24 cellular contexts compared by ENCODE assay signal in genomic region chr6:167952512-167952859, GRCh38. TPM values are rescaled to one million over a fixed set of nuclear protein-coding genes. Genes with fewer than 3 reads are reported as not detected.
"Had no signal": no experiment of that assay in that cellular context is flagged by ENCODE, and none has a peak within 500 bp of the region (broad histone marks: within the 10 kb centered on the region; RNA-seq: fewer than 3 reads in every experiment).

No MANE protein-coding gene starts in this region.

- H3K4me3 Mint-ChIP-seq: activated CD4-positive, alpha-beta T cell treated with anti-CD3 and anti-CD28 coated beads, Interleukin-2, amount 10 ng/mL, durations not matched to agents 7 days and 5 days; activated CD8-positive, alpha-beta T cell treated with anti-CD3 and anti-CD28 coated beads, Interleukin-2, amount 10 ng/mL, durations not matched to agents 7 days and 5 days; activated naive CD4-positive, alpha-beta T cell treated with anti-CD3 and anti-CD28 coated beads for 36 hours; activated T-cell treated with anti-CD3 and anti-CD28 coated beads, Interleukin-2, amount 50 U/mL, for 24 hours; stimulated activated naive CD8-positive, alpha-beta T cell treated with anti-CD3 and anti-CD28 coated beads, Interleukin-15, Interleukin-2, amounts not matched to agents 100 ng/mL and 50 ng/mL, for 24 hours had no signal

- H3K9me3 Mint-ChIP-seq: activated CD4-positive, alpha-beta T cell treated with anti-CD3 and anti-CD28 coated beads, Interleukin-2, amount 10 ng/mL, durations not matched to agents 7 days and 5 days; activated naive CD4-positive, alpha-beta T cell treated with anti-CD3 and anti-CD28 coated beads for 36 hours; activated T-cell treated with anti-CD3 and anti-CD28 coated beads, Interleukin-2, amount 50 U/mL, for 24 hours; activated T-helper 2 cell treated with anti-CD3 and anti-CD28 coated beads, Interferon-gamma antibody, Interleukin-2, Interleukin-4, amounts not matched to agents 10 μg/mL and 5 μg/mL and 100 μg/mL, durations not matched to agents 14 hours and 24 hours and 36 hours; stimulated activated naive CD8-positive, alpha-beta T cell treated with anti-CD3 and anti-CD28 coated beads, Interleukin-15, Interleukin-2, amounts not matched to agents 100 ng/mL and 50 ng/mL, for 24 hours had no signal

- H3K4me1 ChIP-seq: ascending aorta, esophagus squamous epithelium, tibial nerve had no signal

- H3K4me1 Mint-ChIP-seq: activated CD4-positive, alpha-beta T cell treated with anti-CD3 and anti-CD28 coated beads, Interleukin-2, amount 10 ng/mL, durations not matched to agents 7 days and 5 days had no signal

- H3K27me3 Mint-ChIP-seq: activated CD4-positive, alpha-beta T cell treated with anti-CD3 and anti-CD28 coated beads, Interleukin-2, amount 10 ng/mL, durations not matched to agents 7 days and 5 days; activated T-cell treated with anti-CD3 and anti-CD28 coated beads, Interleukin-2, amount 50 U/mL, for 24 hours; stimulated activated naive CD8-positive, alpha-beta T cell treated with anti-CD3 and anti-CD28 coated beads, Interleukin-15, Interleukin-2, amounts not matched to agents 100 ng/mL and 50 ng/mL, for 24 hours had no signal

- H3K9me3 ChIP-seq: ascending aorta, esophagus squamous epithelium, tibial nerve had no signal

- H3K4me3 ChIP-seq: ascending aorta, coronary artery, esophagus squamous epithelium, lung, skin epidermis, tibial nerve had no signal

- H3K27ac ChIP-seq: ascending aorta, coronary artery, esophagus squamous epithelium, skin epidermis, tibial nerve had no signal

- H3K27ac Mint-ChIP-seq: activated CD4-positive, alpha-beta T cell treated with anti-CD3 and anti-CD28 coated beads, Interleukin-2, amount 10 ng/mL, durations not matched to agents 7 days and 5 days; activated CD8-positive, alpha-beta T cell treated with anti-CD3 and anti-CD28 coated beads, Interleukin-2, amount 10 ng/mL, durations not matched to agents 7 days and 5 days; activated naive CD4-positive, alpha-beta T cell treated with anti-CD3 and anti-CD28 coated beads for 36 hours; activated T-cell treated with anti-CD3 and anti-CD28 coated beads, Interleukin-2, amount 50 U/mL, for 24 hours; activated T-helper 2 cell treated with anti-CD3 and anti-CD28 coated beads, Interferon-gamma antibody, Interleukin-2, Interleukin-4, amounts not matched to agents 10 μg/mL and 5 μg/mL and 100 μg/mL, durations not matched to agents 14 hours and 24 hours and 36 hours; stimulated activated naive CD8-positive, alpha-beta T cell treated with anti-CD3 and anti-CD28 coated beads, Interleukin-15, Interleukin-2, amounts not matched to agents 100 ng/mL and 50 ng/mL, for 24 hours had no signal

- H3K27me3 ChIP-seq: ascending aorta, esophagus squamous epithelium, tibial nerve had no signal

- FAIRE-seq: endometrium, islet of Langerhans, urothelium cell line had no signal

- DNase-seq: activated CD4-positive, alpha-beta T cell treated with anti-CD3 and anti-CD28 coated beads, Interleukin-2, amount 10 ng/mL, durations not matched to agents 7 days and 5 days; activated CD8-positive, alpha-beta T cell treated with anti-CD3 and anti-CD28 coated beads, Interleukin-2, amount 10 ng/mL, durations not matched to agents 7 days and 5 days; activated naive CD4-positive, alpha-beta T cell treated with anti-CD3 and anti-CD28 coated beads for 36 hours; activated T-cell treated with anti-CD3 and anti-CD28 coated beads, Interleukin-2, amount 50 U/mL, for 24 hours; esophagus squamous epithelium; hippocampal formation; occipital lobe; posterior cingulate gyrus; stimulated activated CD4-positive, alpha-beta T cell treated with anti-CD3 and anti-CD28 coated beads, Interleukin-15, amount 100 ng/mL, for 24 hours; stimulated activated CD4-positive, alpha-beta T cell treated with anti-CD3 and anti-CD28 coated beads, Interleukin-2, amount 100 ng/mL, for 48 hours; T1000 had no signal

- ATAC-seq: activated CD8-positive, alpha-beta T cell treated with anti-CD3 and anti-CD28 coated beads, Interleukin-2, amount 10 ng/mL, durations not matched to agents 7 days and 5 days had no signal

RNA-seq across cellular contexts. Expression of gene KIF25, which starts 45.0 kb away (rescaled TPM):
- total RNA-seq: activated CD4-positive, alpha-beta T cell treated with anti-CD3 and anti-CD28 coated beads, Interleukin-2, amount 10 ng/mL, durations not matched to agents 7 days and 5 days; activated CD8-positive, alpha-beta T cell treated with anti-CD3 and anti-CD28 coated beads, Interleukin-2, amount 10 ng/mL, durations not matched to agents 7 days and 5 days; activated naive CD4-positive, alpha-beta T cell treated with anti-CD3 and anti-CD28 coated beads for 36 hours; activated T-helper 2 cell treated with anti-CD3 and anti-CD28 coated beads, Interferon-gamma antibody, Interleukin-2, Interleukin-4, amounts not matched to agents 10 μg/mL and 5 μg/mL and 100 μg/mL, durations not matched to agents 14 hours and 24 hours and 36 hours; ascending aorta; glomerular endothelial cell; occipital lobe; T-helper 1 cell treated with Interleukin-12 subunit alpha and Interleukin-12 subunit beta and Interleukin-4 antibody, amounts not matched to agents 30 ng/mL and 1 ng/mL, for 36 hours; tibial nerve had no signal
- polyA plus RNA-seq: neural cell had no signal
